Comparison of ENCODE assay signal across 16 cellular contexts in genomic region chr1:198850196-198850595, GRCh38.
"Had no signal": no experiment of that assay in that cellular context is flagged by ENCODE, and none has a peak within 500 bp of the region (broad histone marks: within the 10 kb centered on the region; RNA-seq: fewer than 3 reads in every experiment).

No MANE protein-coding gene starts in this region.

- H3K27me3 Mint-ChIP-seq: activated CD8-positive, alpha-beta T cell treated with anti-CD3 and anti-CD28 coated beads for 36 hours; central memory CD8-positive, alpha-beta T cell; T-helper 17 cell had no signal

- H3K27me3 ChIP-seq: transverse colon had no signal

- H3K4me1 ChIP-seq: transverse colon had no signal

- H3K36me3 ChIP-seq: transverse colon had no signal

- H3K9me3 Mint-ChIP-seq: activated CD8-positive, alpha-beta T cell treated with anti-CD3 and anti-CD28 coated beads for 36 hours; activated T-cell treated with anti-CD3 and anti-CD28 coated beads, Interleukin-2, amount 50 U/mL, for 4 hours; central memory CD8-positive, alpha-beta T cell; natural killer cell had no signal

- H3K4me3 ChIP-seq: coronary artery, transverse colon had no signal

- H3K27ac ChIP-seq: coronary artery, transverse colon had no signal

- H3K9me3 ChIP-seq: transverse colon had no signal

- H3K36me3 Mint-ChIP-seq: natural killer cell had no signal

- H3K27ac Mint-ChIP-seq: activated CD8-positive, alpha-beta T cell treated with anti-CD3 and anti-CD28 coated beads for 36 hours; natural killer cell; T-helper 17 cell had no signal

- DNase-seq: activated CD4-positive, alpha-beta T cell treated with anti-CD3 and anti-CD28 coated beads for 4 hours; activated CD8-positive, alpha-beta T cell treated with anti-CD3 and anti-CD28 coated beads for 36 hours; activated gamma-delta T cell; activated T-cell treated with anti-CD3 and anti-CD28 coated beads, Interleukin-2, amount 50 U/mL, for 4 hours; foreskin melanocyte; mesendoderm; natural killer cell; retina; stimulated activated CD4-positive, alpha-beta T cell treated with anti-CD3 and anti-CD28 coated beads, Interleukin-15, amount 100 ng/mL, for 24 hours; stimulated activated CD4-positive, alpha-beta T cell treated with anti-CD3 and anti-CD28 coated beads, Interleukin-4, amount 100 ng/mL, for 24 hours; stimulated activated naive CD4-positive, alpha-beta T cell treated with Interleukin-2 at 50 U/mL for 16 hours; substantia nigra; T-helper 17 cell; transverse colon had no signal

- H3K4me1 Mint-ChIP-seq: central memory CD8-positive, alpha-beta T cell; T-helper 17 cell had no signal

- H3K4me3 Mint-ChIP-seq: activated CD8-positive, alpha-beta T cell treated with anti-CD3 and anti-CD28 coated beads for 36 hours; activated T-cell treated with anti-CD3 and anti-CD28 coated beads, Interleukin-2, amount 50 U/mL, for 4 hours; central memory CD8-positive, alpha-beta T cell; natural killer cell; T-helper 17 cell had no signal
